In the genomic region with DNA sequence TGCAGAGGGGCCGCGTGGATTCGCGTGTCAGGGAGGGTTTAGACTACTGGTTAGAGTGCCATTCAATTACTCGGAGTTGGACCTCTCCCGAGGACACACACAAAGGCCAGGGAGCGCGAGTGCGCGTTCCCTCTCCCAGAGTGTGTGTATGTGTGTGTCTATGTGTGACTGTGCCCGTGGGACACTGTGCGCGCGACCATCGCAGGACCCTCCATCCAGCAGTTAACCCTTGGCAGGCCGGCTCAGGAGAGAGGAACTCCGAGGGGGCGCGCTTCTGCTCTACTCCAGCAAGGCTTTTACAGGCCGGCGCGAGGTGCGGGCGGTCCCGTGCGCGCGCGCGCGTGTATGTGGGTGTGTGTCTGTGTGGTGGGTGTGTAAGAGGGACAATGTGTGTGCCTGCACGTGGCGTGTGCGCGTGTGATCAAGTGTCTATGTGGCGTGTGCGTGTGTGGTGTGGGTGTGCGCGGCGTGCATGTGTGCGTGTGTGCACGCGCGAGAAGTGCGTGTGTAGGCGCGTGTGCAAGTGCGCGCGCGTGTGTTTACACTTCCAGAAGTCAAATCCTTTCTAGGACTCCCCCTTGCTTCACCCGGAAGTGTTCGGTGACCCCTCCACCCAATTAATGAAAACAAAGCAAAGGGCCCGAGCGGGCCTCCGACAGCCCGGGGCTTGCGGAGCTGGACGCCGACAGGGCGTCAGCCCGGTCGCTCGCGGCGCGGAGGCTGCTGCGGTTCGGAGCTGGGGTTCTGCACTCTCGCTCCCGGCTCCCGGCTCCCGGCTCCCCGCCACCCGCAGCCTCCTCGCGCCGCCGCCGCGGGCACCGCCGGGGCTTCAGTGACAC, we compare ENCODE assay signal across 8 cellular contexts.
A peak's percentile ranks its signal among the peaks of the same experiment; 100 is the strongest.
DNase-seq lines count a peak whose midpoint lies in the region; ATAC-seq lines count a peak whose summit lies in the region.

No MANE protein-coding gene starts in this region.

- peaks cover 35% of the 10 kb centered on the region for H3K4me1 ChIP-seq in HUES48 (ENCODE audit: control insufficient read depth, insufficient read depth, low read length)

- H3K27ac ChIP-seq in HUES48 (ENCODE audit: low read depth, low read length) (no peak overlapping the region), layer of hippocampus (ENCODE audit: low read depth, low read length) (peak overlapping the region; percentile 57)

- H3K36me3 ChIP-seq in HUES48 (ENCODE audit: control insufficient read depth, insufficient read depth, low read length), result no peaks in the 10 kb centered on the region

- ATAC-seq in stimulated activated naive CD8-positive, alpha-beta T cell treated with anti-CD3 and anti-CD28 coated beads, Interleukin-15, Interleukin-2, amounts not matched to agents 100 U/mL and 50 U/mL, for 24 hours, result no peak

- H3K27me3 ChIP-seq in HUES48 (ENCODE audit: control insufficient read depth, insufficient read depth, low read length) (peaks cover 98% of the 10 kb centered on the region), layer of hippocampus (ENCODE audit: control insufficient read depth, insufficient read depth, low read length) (peaks cover 2% of the 10 kb centered on the region)

- H3K9me3 ChIP-seq in HUES48 (ENCODE audit: control insufficient read depth, insufficient read depth, low read length), result no peaks in the 10 kb centered on the region

- DNase-seq in C1 segment of cervical spinal cord (lab: John Stamatoyannopoulos, UW) (peak in 8 of 14 donors; percentile 14 to 66 (median 40)), cerebellum (ENCODE audit: low spot score) (peak; percentile 53), GF-D8 (lab: John Stamatoyannopoulos, UW) (no peak), NCI-H2227 (lab: John Stamatoyannopoulos, UW; ENCODE audit: unreplicated experiment) (no peak), HPDE6-E6E7 (ENCODE audit: extremely low spot score) (no peak)
- DNase-seq in stimulated activated naive CD8-positive, alpha-beta T cell treated with anti-CD3 and anti-CD28 coated beads, Interleukin-15, Interleukin-2, amounts not matched to agents 100 U/mL and 50 U/mL, for 24 hours, result peak; percentile 27

- H3K9ac ChIP-seq in HUES48 (ENCODE audit: low read depth, low read length), result no peak overlapping the region

- peak overlapping the region; percentile 65 for H3K4me3 ChIP-seq in HUES48 (ENCODE audit: low read depth, low read length)

Comparison
In these comparisons a context has a peak if more than half of its experiments do, and no peak if none do; other contexts are left out.
1. DNase-seq: peak in C1 segment of cervical spinal cord (8 of 14), cerebellum (single experiment) and stimulated activated naive CD8-positive, alpha-beta T cell treated with anti-CD3 and anti-CD28 coated beads, Interleukin-15, Interleukin-2, amounts not matched to agents 100 U/mL and 50 U/mL, for 24 hours (single experiment); none in GF-D8 (single experiment), NCI-H2227 (single experiment) and HPDE6-E6E7 (single experiment).